ENCODE assay signal across 10 cellular contexts in genomic region chr18:3466051-3466450, GRCh38. TPM values are rescaled to one million over a fixed set of nuclear protein-coding genes. Genes with fewer than 3 reads are reported as not detected.
A peak's percentile ranks its signal among the peaks of the same experiment; 100 is the strongest.
DNase-seq lines count a peak whose midpoint lies in the region; ATAC-seq and TF ChIP-seq lines count a peak whose summit lies in the region.
"Had no signal": no experiment of that assay in that cellular context is flagged by ENCODE, and none has a peak within 500 bp of the region (broad histone marks: within the 10 kb centered on the region; RNA-seq: fewer than 3 reads in every experiment).

No MANE protein-coding gene starts in this region.

- H3K36me3 ChIP-seq in GM23338 (ENCODE audit: insufficient read depth) (no peaks in the 10 kb centered on the region), PC-3 (ENCODE audit: low read depth, low read length) (peaks cover 12% of the 10 kb centered on the region), endodermal cell (ENCODE audit: control insufficient read depth, insufficient read depth, low read length) (peaks cover 11% of the 10 kb centered on the region)

- ATAC-seq in GM23338 (no peak), PC-3 (peak; percentile 79), HG03159 (IDR thresholded peaks at IDR 0.05; ENCODE audit: unreplicated experiment) (no peak)
- no peak for ATAC-seq in stimulated activated effector memory CD8-positive, alpha-beta T cell treated with anti-CD3 and anti-CD28 coated beads, Interleukin-12 subunit alpha, Interleukin-12 subunit beta, amount 100 ng/mL, for 72 hours

- H3K4me3 ChIP-seq in GM23338, result no peak overlapping the region
- peak overlapping the region; percentile 4; the same call in 1 of the 2 replicates for H3K4me3 ChIP-seq in PC-3 (ENCODE audit: low read length)
- no peak overlapping the region for H3K4me3 ChIP-seq in endodermal cell (ENCODE audit: low read length)

- intact Hi-C loops in PC-3 (cut with micrococcal nuclease), result no loop called here

- H3K9me3 Mint-ChIP-seq in GM23338 (no peaks in the 10 kb centered on the region; the same call in 2 of the 3 replicates), endodermal cell (no peaks in the 10 kb centered on the region)
- H3K9me3 Mint-ChIP-seq in stimulated activated effector memory CD8-positive, alpha-beta T cell treated with anti-CD3 and anti-CD28 coated beads, Interleukin-12 subunit alpha, Interleukin-12 subunit beta, amount 100 ng/mL, for 72 hours, result no peaks in the 10 kb centered on the region

- DNase-seq in GM23338 (ENCODE audit: low spot score), result no peak
- DNase-seq in PC-3, result peak; percentile 74
- no peak for DNase-seq in endodermal cell
- peak; percentile 85 for DNase-seq in pulmonary artery endothelial cell (ENCODE audit: low read depth, low spot score)
- DNase-seq in T1000 (lab: John Stamatoyannopoulos, UW), result no peak
- no peak for DNase-seq in stimulated activated effector memory CD8-positive, alpha-beta T cell treated with anti-CD3 and anti-CD28 coated beads, Interleukin-12 subunit alpha, Interleukin-12 subunit beta, amount 100 ng/mL, for 72 hours (ENCODE audit: low spot score in 2 of 2)
- DNase-seq: NCI-H1436 treated with DMSO at 0.1 percent for 48 hours, posterior cingulate gyrus, SHP77 had no signal

- H3K27me3 ChIP-seq in GM23338 (ENCODE audit: insufficient read depth) (no peaks in the 10 kb centered on the region), PC-3 (ENCODE audit: low read length) (no peaks in the 10 kb centered on the region), endodermal cell (ENCODE audit: control insufficient read depth, insufficient read depth, low read length, poor library complexity, severe bottlenecking) (no peaks in the 10 kb centered on the region)

- H2AFZ ChIP-seq in GM23338 (no peak overlapping the region), PC-3 (ENCODE audit: low read length) (no peak overlapping the region)

- H3F3A ChIP-seq in GM23338 (replicated peaks; ENCODE audit: low read depth) (peaks cover 17% of the 10 kb centered on the region), PC-3 (ENCODE audit: low read length, unreplicated experiment) (peaks cover 3% of the 10 kb centered on the region)

- no TSS peak for BruUV-seq in PC-3 (replicated peaks; lab: Mats Ljungman, UMichigan)

- H3K27me3 Mint-ChIP-seq in GM23338 (ENCODE audit: insufficient read depth, low read depth, poor library complexity), result peaks cover 6% of the 10 kb centered on the region
- no peaks in the 10 kb centered on the region for H3K27me3 Mint-ChIP-seq in endodermal cell (ENCODE audit: insufficient read depth)

- WGBS in endodermal cell (ENCODE audit: insufficient coverage in 1 of 2, insufficient read length in 1 of 2), 2 experiments, result 89 to 93% methylated on average over 4 to 5 of the region's 5 CpGs

- H3K27ac Mint-ChIP-seq in GM23338, result no peak overlapping the region
- H3K27ac Mint-ChIP-seq in endodermal cell, result peak overlapping the region; percentile 60
- no peak overlapping the region for H3K27ac Mint-ChIP-seq in stimulated activated effector memory CD8-positive, alpha-beta T cell treated with anti-CD3 and anti-CD28 coated beads, Interleukin-12 subunit alpha, Interleukin-12 subunit beta, amount 100 ng/mL, for 72 hours

- H3K79me2 ChIP-seq in GM23338 (replicated peaks; ENCODE audit: insufficient read depth) (no peaks in the 10 kb centered on the region), PC-3 (ENCODE audit: low read length) (peaks cover under 1% of the 10 kb centered on the region)

- POLR2A ChIA-PET in PC-3 (lab: Charles Lee; ENCODE audit: unreplicated experiment), result interaction anchor here (0.6 to 0.8 kb wide), 2 partner anchors 10 to 128 kb away, joined by 3 to 4 read pairs; no protein-coding TSS in a partner anchor

- TF ChIP-seq CTCF in GM23338 (conservative IDR thresholded peaks at IDR 0.05; ENCODE audit: low read depth in 2 of 2) (no peak), PC-3 (conservative IDR thresholded peaks at IDR 0.05; ENCODE audit: low read depth, low read length) (no peak), endodermal cell (conservative IDR thresholded peaks at IDR 0.05) (no peak)

- peaks cover 29% of the 10 kb centered on the region for H3K4me1 ChIP-seq in GM23338 (ENCODE audit: insufficient read depth)
- peaks cover 13% of the 10 kb centered on the region for H3K4me1 ChIP-seq in PC-3 (ENCODE audit: insufficient read depth, low read length)
- peaks cover 8% of the 10 kb centered on the region for H3K4me1 ChIP-seq in endodermal cell (ENCODE audit: control insufficient read depth, insufficient read depth, low read length)

- H3K27ac ChIP-seq in GM23338 (ENCODE audit: low read depth) (peak overlapping the region; percentile 78; the same call in 1 of the 2 replicates), PC-3 (ENCODE audit: low read length) (peak overlapping the region; percentile 43), endodermal cell (ENCODE audit: low read depth, low read length) (no peak overlapping the region)

- peak overlapping the region; percentile 57 for H3K4me2 ChIP-seq in GM23338
- peak overlapping the region; percentile 50 for H3K4me2 ChIP-seq in PC-3 (ENCODE audit: low read length)

- no peaks in the 10 kb centered on the region for H3K9me3 ChIP-seq in PC-3 (ENCODE audit: low read length)
- H3K9me3 ChIP-seq in endodermal cell (ENCODE audit: control insufficient read depth, low read length), result no peaks in the 10 kb centered on the region

- H4K20me1 ChIP-seq in GM23338 (replicated peaks; ENCODE audit: insufficient read depth) (no peaks in the 10 kb centered on the region), PC-3 (ENCODE audit: low read length) (no peaks in the 10 kb centered on the region)

- CTCF ChIA-PET in PC-3 (lab: Charles Lee), result interaction anchor here (0.7 to 1.2 kb wide), 2 partner anchors 13 to 120 kb away, joined by 3 to 8 read pairs; no protein-coding TSS in a partner anchor

- H3K9me2 ChIP-seq in GM23338 (ENCODE audit: insufficient read depth), result no peaks in the 10 kb centered on the region
- no peaks in the 10 kb centered on the region for H3K9me2 ChIP-seq in PC-3 (replicated peaks; ENCODE audit: low read length)

- H3K36me3 Mint-ChIP-seq in GM23338 (ENCODE audit: low read depth) (peaks cover 15% of the 10 kb centered on the region; the same call in 2 of the 3 replicates), endodermal cell (ENCODE audit: low read depth) (peaks cover 11% of the 10 kb centered on the region)
- peaks cover 16% of the 10 kb centered on the region for H3K36me3 Mint-ChIP-seq in stimulated activated effector memory CD8-positive, alpha-beta T cell treated with anti-CD3 and anti-CD28 coated beads, Interleukin-12 subunit alpha, Interleukin-12 subunit beta, amount 100 ng/mL, for 72 hours

- peaks cover 47% of the 10 kb centered on the region for H3K4me1 Mint-ChIP-seq in GM23338
- peaks cover 35% of the 10 kb centered on the region for H3K4me1 Mint-ChIP-seq in endodermal cell
- H3K4me1 Mint-ChIP-seq in stimulated activated effector memory CD8-positive, alpha-beta T cell treated with anti-CD3 and anti-CD28 coated beads, Interleukin-12 subunit alpha, Interleukin-12 subunit beta, amount 100 ng/mL, for 72 hours, result peaks cover 13% of the 10 kb centered on the region

- H3K9ac ChIP-seq in PC-3 (ENCODE audit: low read length), result 0 out of 2 replicates have a peak overlapping the region, but pooled peaks have one; percentile 4
- no peak overlapping the region for H3K9ac ChIP-seq in endodermal cell (ENCODE audit: extremely low read depth, low read length, poor library complexity, severe bottlenecking)

- H3K4me3 Mint-ChIP-seq in GM23338, result no peak overlapping the region; the same call in 2 of the 3 replicates
- no peak overlapping the region for H3K4me3 Mint-ChIP-seq in endodermal cell
- no peak overlapping the region for H3K4me3 Mint-ChIP-seq in stimulated activated effector memory CD8-positive, alpha-beta T cell treated with anti-CD3 and anti-CD28 coated beads, Interleukin-12 subunit alpha, Interleukin-12 subunit beta, amount 100 ng/mL, for 72 hours

TF ChIP-seq in GM23338, 12 proteins besides CTCF, POLR2A, EP300 and RAD21 (continues in another document):
- no peak for TF ChIP-seq ZNF114 (CRISPR knock-in tag; IDR thresholded peaks at IDR 0.05)
- no peak for TF ChIP-seq NANOG (IDR thresholded peaks at IDR 0.05; ENCODE audit: borderline replicate concordance)
- TF ChIP-seq EZH2 (IDR thresholded peaks at IDR 0.05; ENCODE audit: low read depth, unreplicated experiment), result no peak
- no peak for TF ChIP-seq STAT1 (IDR thresholded peaks at IDR 0.05; ENCODE audit: unreplicated experiment)
- TF ChIP-seq REST (IDR thresholded peaks at IDR 0.05; ENCODE audit: unreplicated experiment), result no peak

RNA-seq across cellular contexts. Expression of gene TGIF1, which starts 16.1 kb away (rescaled TPM):
- 286 and 294 TPM in 2 replicates for total RNA-seq in GM23338 (2014; rRNA removed; shearing (Covaris generic))
- 288 and 316 TPM in 2 replicates for polyA plus RNA-seq in GM23338 (2016; fragmentation: Nextera tagmentation; extraction: Ambion mirVana)
- 101 and 114 TPM in 2 replicates for total RNA-seq in PC-3 (2014; rRNA removed)
- total RNA-seq in endodermal cell, result 100 to 1,000 TPM; 417 to 575 TPM
- 177 TPM for polyA plus RNA-seq in endodermal cell (2013, experiment 1 of 2)
- polyA plus RNA-seq in endodermal cell (2013, experiment 2 of 2), result 176 TPM
- 119 and 162 TPM in 2 replicates for total RNA-seq in pulmonary artery endothelial cell

Comparison
In these comparisons a context has a peak if more than half of its experiments do, and no peak if none do; other contexts are left out.
1. DNase-seq: peak in PC-3 (single experiment) and pulmonary artery endothelial cell (single experiment); none in GM23338 (single experiment), endodermal cell (single experiment), T1000 (single experiment) and stimulated activated effector memory CD8-positive, alpha-beta T cell treated with anti-CD3 and anti-CD28 coated beads, Interleukin-12 subunit alpha, Interleukin-12 subunit beta, amount 100 ng/mL, for 72 hours (0 of 2).